28 cellular contexts compared by ENCODE assay signal in genomic region chr5:145920542-145921210, GRCh38. TPM values are rescaled to one million over a fixed set of nuclear protein-coding genes. Genes with fewer than 3 reads are reported as not detected.
DNase-seq lines count a peak whose midpoint lies in the region; ATAC-seq and TF ChIP-seq lines count a peak whose summit lies in the region.
"Had no signal": no experiment of that assay in that cellular context is flagged by ENCODE, and none has a peak within 500 bp of the region (broad histone marks: within the 10 kb centered on the region; RNA-seq: fewer than 3 reads in every experiment).

No MANE protein-coding gene starts in this region.

- H3K4me3 Mint-ChIP-seq in glutamatergic neuron (ENCODE audit: unreplicated experiment), result no peak overlapping the region
- H3K4me3 Mint-ChIP-seq: CD4-positive, alpha-beta memory T cell had no signal

- no peaks in the 10 kb centered on the region for H3K27me3 Mint-ChIP-seq in glutamatergic neuron (ENCODE audit: unreplicated experiment)

- no peak for ATAC-seq in HG03439 (IDR thresholded peaks at IDR 0.05; ENCODE audit: unreplicated experiment)

- in situ Hi-C loops in brain microvascular endothelial cell (cut with HindIII; ENCODE audit: low pct_ligation_motif_present, low sequenced_read_pairs), result no loop called here

- no peaks in the 10 kb centered on the region for H3K4me1 ChIP-seq in esophagus (ENCODE audit: control insufficient read depth in 2 of 2, insufficient read depth in 2 of 2, low read length in 1 of 2)

- H3K27me3 ChIP-seq in brain microvascular endothelial cell (replicated peaks), result no peaks in the 10 kb centered on the region
- no peaks in the 10 kb centered on the region for H3K27me3 ChIP-seq in esophagus (ENCODE audit: control insufficient read depth in 1 of 2, insufficient read depth in 2 of 2, low read length in 2 of 2)
- H3K27me3 ChIP-seq: BLaER1 treated with 17β-estradiol and CSF1 and Interleukin-3, amounts not matched to agents 10 nM and 100 nM had no signal

- no peaks in the 10 kb centered on the region for H3K4me1 Mint-ChIP-seq in glutamatergic neuron (ENCODE audit: low read depth, unreplicated experiment)
- H3K4me1 Mint-ChIP-seq: CD4-positive, alpha-beta memory T cell had no signal

- H3K36me3 ChIP-seq in brain microvascular endothelial cell (replicated peaks) (no peaks in the 10 kb centered on the region), esophagus (ENCODE audit: control insufficient read depth in 2 of 2, insufficient read depth in 2 of 2, low read length in 1 of 2) (no peaks in the 10 kb centered on the region)
- H3K36me3 ChIP-seq: BLaER1 treated with 17β-estradiol and CSF1 and Interleukin-3, amounts not matched to agents 10 nM and 100 nM had no signal

- H3K9me3 Mint-ChIP-seq in glutamatergic neuron (ENCODE audit: unreplicated experiment), result no peaks in the 10 kb centered on the region

- H3K27ac Mint-ChIP-seq in glutamatergic neuron (ENCODE audit: unreplicated experiment), result no peak overlapping the region
- H3K27ac Mint-ChIP-seq: CD4-positive, alpha-beta memory T cell had no signal

- peak; percentile 7 for DNase-seq in DMS53 (lab: John Stamatoyannopoulos, UW)
- no peak for DNase-seq in DMS53 treated with DMSO at 0.1 percent for 48 hours (lab: John Stamatoyannopoulos, UW; ENCODE audit: unreplicated experiment)
- DNase-seq in brain microvascular endothelial cell, result no peak
- no peak for DNase-seq in glutamatergic neuron
- no peak for DNase-seq in DMS114 treated with DMSO at 0.1 percent for 48 hours (lab: John Stamatoyannopoulos, UW; ENCODE audit: unreplicated experiment)
- DNase-seq in AG20443 (ENCODE audit: low spot score), result no peak
- DNase-seq: ACHN; Caco-2; CD4-positive, alpha-beta memory T cell; DMS 273 treated with DMSO at 0.1 percent for 48 hours; GDM1; Kasumi-1; MM.1S; NCI-H1048; NCI-H1436; NCI-H187 treated with DMSO at 0.1 percent for 48 hours; NCI-H2107; NCI-H446 treated with DMSO at 0.1 percent for 48 hours; NCI-H526 treated with DMSO at 0.1 percent for 48 hours; SHP77 treated with DMSO at 0.1 percent for 48 hours had no signal

- peaks cover 5% of the 10 kb centered on the region for H3K36me3 Mint-ChIP-seq in glutamatergic neuron (ENCODE audit: unreplicated experiment)
- H3K36me3 Mint-ChIP-seq: CD4-positive, alpha-beta memory T cell had no signal

- 48 to 75% methylated on average over 1 of the region's 1 CpG for WGBS in esophagus, 2 donors

- no peak overlapping the region for H3K27ac ChIP-seq in brain microvascular endothelial cell
- H3K27ac ChIP-seq in esophagus (ENCODE audit: low read depth in 2 of 2, low read length in 1 of 2), result peak overlapping the region; percentile 9 to 77
- H3K27ac ChIP-seq: 22Rv1; BLaER1 treated with 17β-estradiol and CSF1 and Interleukin-3, amounts not matched to agents 10 nM and 100 nM; SK-N-MC had no signal

- no peaks in the 10 kb centered on the region for H3K9me3 ChIP-seq in esophagus (ENCODE audit: control insufficient read depth in 2 of 2, insufficient read depth in 1 of 2, low read depth in 1 of 2, low read length in 1 of 2)
- H3K9me3 ChIP-seq: BLaER1 treated with 17β-estradiol and CSF1 and Interleukin-3, amounts not matched to agents 10 nM and 100 nM; Caco-2 had no signal

- H3K4me3 ChIP-seq in brain microvascular endothelial cell (ENCODE audit: low read depth, low read length) (no peak overlapping the region), esophagus (ENCODE audit: low read depth in 1 of 2, low read length in 2 of 2) (no peak overlapping the region)
- H3K4me3 ChIP-seq: BLaER1 treated with 17β-estradiol and CSF1 and Interleukin-3, amounts not matched to agents 10 nM and 100 nM; SK-N-MC had no signal

- TF ChIP-seq CTCF in brain microvascular endothelial cell (IDR thresholded peaks at IDR 0.05; ENCODE audit: low read depth, low read length, missing control alignments) (peak; percentile 1), glutamatergic neuron (IDR thresholded peaks at IDR 0.05; ENCODE audit: partially characterized antibody, unreplicated experiment) (no peak)

RNA-seq across cellular contexts. Expression of gene SH3RF2, which starts 15.7 kb away (rescaled TPM):
- polyA plus RNA-seq in esophagus, result 10 to 100 TPM; 24.9 to 43.2 TPM
- not detected for total RNA-seq in glutamatergic neuron (ENCODE audit: unreplicated experiment)
- total RNA-seq: CD4-positive, alpha-beta memory T cell had no signal
- polyA plus RNA-seq: CD4-positive, alpha-beta memory T cell had no signal

RNA-seq across cellular contexts. Expression of gene GRXCR2, which starts 47.9 kb away (rescaled TPM):
- polyA plus RNA-seq in esophagus, result under 1 TPM; 0.02 to 0.04 TPM
- total RNA-seq in glutamatergic neuron (ENCODE audit: unreplicated experiment), result not detected
- total RNA-seq: Caco-2; CD4-positive, alpha-beta memory T cell; Daoy; H1; RPMI7951 had no signal
- polyA plus RNA-seq: CD4-positive, alpha-beta memory T cell; H1 had no signal
